15 cellular contexts compared by ENCODE assay signal in the genomic region with DNA sequence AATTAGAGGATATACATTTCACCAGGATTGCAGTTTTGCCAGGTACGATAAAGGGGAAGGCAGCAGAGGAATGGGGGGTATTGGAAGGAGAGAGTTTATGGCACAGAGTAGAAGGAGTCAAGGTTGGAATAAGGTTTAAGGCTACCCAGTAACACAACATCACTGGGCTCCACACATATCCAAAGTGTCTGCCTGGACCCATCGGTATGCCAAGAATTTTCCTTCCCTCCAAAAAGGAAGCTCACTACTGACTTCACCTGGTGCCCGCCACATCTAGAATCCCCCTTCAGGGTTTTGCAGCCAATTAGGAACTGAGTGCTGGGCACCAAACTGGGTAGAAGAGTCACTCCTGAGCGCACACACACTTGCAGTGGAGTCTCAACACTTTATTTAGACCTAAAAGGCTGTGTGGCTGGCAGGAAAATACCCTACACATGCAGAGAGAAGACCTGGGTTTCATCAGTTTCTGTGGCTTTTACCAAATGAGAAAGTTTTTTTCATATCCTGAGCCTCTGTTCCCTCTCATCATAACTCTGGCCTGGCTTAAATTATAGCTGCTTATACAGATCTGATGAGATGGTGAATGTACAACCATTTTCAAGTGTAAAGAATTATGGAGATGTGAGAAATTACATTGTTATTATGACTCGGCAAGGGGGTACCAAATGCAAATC.
DNase-seq lines count a peak whose midpoint lies in the region; ATAC-seq and TF ChIP-seq lines count a peak whose summit lies in the region.
"Had no signal": no experiment of that assay in that cellular context is flagged by ENCODE, and none has a peak within 500 bp of the region (broad histone marks: within the 10 kb centered on the region; RNA-seq: fewer than 3 reads in every experiment).

No MANE protein-coding gene starts in this region.

- H3K9me3 ChIP-seq in Loucy (ENCODE audit: insufficient read depth, low read depth, low read length) (no peaks in the 10 kb centered on the region), adrenal gland (replicated peaks in 1 of 3) (no peaks in the 10 kb centered on the region)
- H3K9me3 ChIP-seq: colonic mucosa, MG63 had no signal

- H3K27ac ChIP-seq in adrenal gland = no peak overlapping the region
- H3K27ac ChIP-seq: colonic mucosa, hepatocyte had no signal

- H3K4me3 Mint-ChIP-seq in activated CD4-positive, alpha-beta T cell treated with anti-CD3 and anti-CD28 coated beads, Interleukin-2, amount 10 ng/mL, durations not matched to agents 7 days and 5 days = no peak overlapping the region
- no peak overlapping the region for H3K4me3 Mint-ChIP-seq in activated naive CD8-positive, alpha-beta T cell treated with anti-CD3 and anti-CD28 coated beads for 36 hours
- H3K4me3 Mint-ChIP-seq in stimulated activated effector memory CD8-positive, alpha-beta T cell treated with anti-CD3 and anti-CD28 coated beads, Interleukin-12 subunit alpha, Interleukin-12 subunit beta, amount 100 ng/mL, for 72 hours = no peak overlapping the region
- H3K4me3 Mint-ChIP-seq: activated naive CD8-positive, alpha-beta T cell; neural crest cell had no signal

- peaks cover 73% of the 10 kb centered on the region for H3K4me1 ChIP-seq in Loucy (ENCODE audit: insufficient read depth, low read length, poor library complexity, severe bottlenecking)
- H3K4me1 ChIP-seq in adrenal gland (replicated peaks in 1 of 2) = peaks cover 13 to 21% of the 10 kb centered on the region in 2 donors
- H3K4me1 ChIP-seq: colonic mucosa had no signal

- TF ChIP-seq CTCF in Loucy (conservative IDR thresholded peaks at IDR 0.05; ENCODE audit: low read length) = no peak
- TF ChIP-seq CTCF in adrenal gland (IDR thresholded peaks at IDR 0.05) = no peak

- peak overlapping the region; percentile 51 for H3K9ac ChIP-seq in Loucy (ENCODE audit: low read depth, low read length, poor library complexity, severe bottlenecking)

- H3F3A ChIP-seq in Loucy (ENCODE audit: low read depth) = peaks cover 14% of the 10 kb centered on the region

- peaks cover 23% of the 10 kb centered on the region for H3K4me1 Mint-ChIP-seq in activated CD4-positive, alpha-beta T cell treated with anti-CD3 and anti-CD28 coated beads, Interleukin-2, amount 10 ng/mL, durations not matched to agents 7 days and 5 days
- H3K4me1 Mint-ChIP-seq in activated naive CD8-positive, alpha-beta T cell treated with anti-CD3 and anti-CD28 coated beads for 36 hours = peaks cover 20% of the 10 kb centered on the region
- peaks cover 8% of the 10 kb centered on the region for H3K4me1 Mint-ChIP-seq in stimulated activated effector memory CD8-positive, alpha-beta T cell treated with anti-CD3 and anti-CD28 coated beads, Interleukin-12 subunit alpha, Interleukin-12 subunit beta, amount 100 ng/mL, for 72 hours
- H3K4me1 Mint-ChIP-seq: neural crest cell had no signal

- DNase-seq in activated CD4-positive, alpha-beta T cell treated with anti-CD3 and anti-CD28 coated beads, Interleukin-2, amount 10 ng/mL, durations not matched to agents 7 days and 5 days = peak; percentile 39
- DNase-seq in activated CD4-positive, alpha-beta T cell treated with anti-CD3 and anti-CD28 coated beads, Interleukin-2, amount 50 U/mL, for 4 hours = no peak
- DNase-seq in activated naive CD8-positive, alpha-beta T cell treated with anti-CD3 and anti-CD28 coated beads for 36 hours = peak; percentile 14
- no peak for DNase-seq in stimulated activated effector memory CD8-positive, alpha-beta T cell treated with anti-CD3 and anti-CD28 coated beads, Interleukin-12 subunit alpha, Interleukin-12 subunit beta, amount 100 ng/mL, for 72 hours (ENCODE audit: low spot score in 2 of 2)
- no peak for DNase-seq in adrenal gland
- no peak for DNase-seq in left colon
- DNase-seq: activated CD4-positive, alpha-beta T cell treated with anti-CD3 and anti-CD28 coated beads, Interleukin-2, amount 50 U/mL, for 48 hours; colonic mucosa; MG63 had no signal

- peak overlapping the region; percentile 2 for H3K4me3 ChIP-seq in Loucy (ENCODE audit: low read length, poor library complexity, severe bottlenecking)
- no peak overlapping the region for H3K4me3 ChIP-seq in adrenal gland
- H3K4me3 ChIP-seq: colonic mucosa, hepatocyte, MG63 had no signal

- peak; percentile 76 for ATAC-seq in stimulated activated effector memory CD8-positive, alpha-beta T cell treated with anti-CD3 and anti-CD28 coated beads, Interleukin-12 subunit alpha, Interleukin-12 subunit beta, amount 100 ng/mL, for 72 hours
- ATAC-seq in HG02884 (IDR thresholded peaks at IDR 0.05; ENCODE audit: unreplicated experiment) (no peak), left colon (no peak)
- ATAC-seq: HCT116 had no signal

- H3K9me3 Mint-ChIP-seq in activated CD4-positive, alpha-beta T cell treated with anti-CD3 and anti-CD28 coated beads, Interleukin-2, amount 10 ng/mL, durations not matched to agents 7 days and 5 days = no peaks in the 10 kb centered on the region
- H3K9me3 Mint-ChIP-seq in activated naive CD8-positive, alpha-beta T cell treated with anti-CD3 and anti-CD28 coated beads for 36 hours = no peaks in the 10 kb centered on the region
- no peaks in the 10 kb centered on the region for H3K9me3 Mint-ChIP-seq in stimulated activated effector memory CD8-positive, alpha-beta T cell treated with anti-CD3 and anti-CD28 coated beads, Interleukin-12 subunit alpha, Interleukin-12 subunit beta, amount 100 ng/mL, for 72 hours
- H3K9me3 Mint-ChIP-seq: neural crest cell had no signal

- H3K36me3 Mint-ChIP-seq in activated CD4-positive, alpha-beta T cell treated with anti-CD3 and anti-CD28 coated beads, Interleukin-2, amount 10 ng/mL, durations not matched to agents 7 days and 5 days (ENCODE audit: low read depth) = no peaks in the 10 kb centered on the region
- peaks cover 3% of the 10 kb centered on the region for H3K36me3 Mint-ChIP-seq in activated naive CD8-positive, alpha-beta T cell treated with anti-CD3 and anti-CD28 coated beads for 36 hours
- no peaks in the 10 kb centered on the region for H3K36me3 Mint-ChIP-seq in stimulated activated effector memory CD8-positive, alpha-beta T cell treated with anti-CD3 and anti-CD28 coated beads, Interleukin-12 subunit alpha, Interleukin-12 subunit beta, amount 100 ng/mL, for 72 hours

- H3K9me2 ChIP-seq in Loucy (replicated peaks; ENCODE audit: low read depth, low read length) = no peaks in the 10 kb centered on the region

- H3K27ac Mint-ChIP-seq in activated CD4-positive, alpha-beta T cell treated with anti-CD3 and anti-CD28 coated beads, Interleukin-2, amount 10 ng/mL, durations not matched to agents 7 days and 5 days = peak overlapping the region; percentile 36
- H3K27ac Mint-ChIP-seq in activated naive CD8-positive, alpha-beta T cell treated with anti-CD3 and anti-CD28 coated beads for 36 hours = no peak overlapping the region
- H3K27ac Mint-ChIP-seq in stimulated activated effector memory CD8-positive, alpha-beta T cell treated with anti-CD3 and anti-CD28 coated beads, Interleukin-12 subunit alpha, Interleukin-12 subunit beta, amount 100 ng/mL, for 72 hours = no peak overlapping the region
- H3K27ac Mint-ChIP-seq: activated naive CD8-positive, alpha-beta T cell had no signal

- POLR2A ChIA-PET in activated CD4-positive, alpha-beta T cell treated with anti-CD3 and anti-CD28 coated beads, Interleukin-2, amount 10 ng/mL, durations not matched to agents 7 days and 5 days (lab: Charles Lee) = no interaction called here

- peak overlapping the region; percentile 8; the same call in 1 of the 2 replicates for H2AFZ ChIP-seq in Loucy (ENCODE audit: low read length)
- H2AFZ ChIP-seq: hepatocyte had no signal

- H3K27me3 ChIP-seq in Loucy (ENCODE audit: insufficient read depth, low read length, poor library complexity, severe bottlenecking) (no peaks in the 10 kb centered on the region), adrenal gland (no peaks in the 10 kb centered on the region)
- H3K27me3 ChIP-seq: colonic mucosa, hepatocyte, MG63 had no signal

- CTCF ChIA-PET in activated CD4-positive, alpha-beta T cell treated with anti-CD3 and anti-CD28 coated beads, Interleukin-2, amount 10 ng/mL, durations not matched to agents 7 days and 5 days (lab: Charles Lee) = interaction anchor here (0.9 to 1.5 kb wide), 9 partner anchors 8 to 360 kb away, joined by 3 to 12 read pairs (median 3); no protein-coding TSS in a partner anchor

- no peaks in the 10 kb centered on the region for H3K79me2 ChIP-seq in Loucy (ENCODE audit: insufficient read depth, low read length)
- H3K79me2 ChIP-seq: hepatocyte had no signal

- intact Hi-C loops in adrenal gland (cut with DNase I) = no loop called here
- intact Hi-C loops in left colon (cut with DNase I, micrococcal nuclease) = no loop called here

- H3K4me2 ChIP-seq in Loucy (ENCODE audit: low read depth, low read length, poor library complexity, severe bottlenecking) = peak overlapping the region; percentile 28
- H3K4me2 ChIP-seq: hepatocyte had no signal

- TF ChIP-seq POLR2A in adrenal gland (IDR thresholded peaks at IDR 0.05) = no peak

- peaks cover 7% of the 10 kb centered on the region for H3K27me3 Mint-ChIP-seq in activated CD4-positive, alpha-beta T cell treated with anti-CD3 and anti-CD28 coated beads, Interleukin-2, amount 10 ng/mL, durations not matched to agents 7 days and 5 days
- peaks cover 3% of the 10 kb centered on the region for H3K27me3 Mint-ChIP-seq in activated naive CD8-positive, alpha-beta T cell treated with anti-CD3 and anti-CD28 coated beads for 36 hours
- H3K27me3 Mint-ChIP-seq: activated naive CD8-positive, alpha-beta T cell had no signal

- H4K20me1 ChIP-seq in Loucy (ENCODE audit: insufficient read depth, low read length, poor library complexity, severe bottlenecking) = no peaks in the 10 kb centered on the region

- H3K36me3 ChIP-seq in Loucy (ENCODE audit: insufficient read depth, low read length) (no peaks in the 10 kb centered on the region), adrenal gland (replicated peaks in 1 of 2) (no peaks in the 10 kb centered on the region)
- H3K36me3 ChIP-seq: colonic mucosa, MG63 had no signal

- 91 to 95% (median 94%) methylated on average over 5 of the region's 5 CpGs for WGBS in adrenal gland, 4 donors

Comparison
In these comparisons a context has a peak if more than half of its experiments do, and no peak if none do; other contexts are left out.
1. DNase-seq: peak in activated CD4-positive, alpha-beta T cell treated with anti-CD3 and anti-CD28 coated beads, Interleukin-2, amount 10 ng/mL, durations not matched to agents 7 days and 5 days (single experiment) and activated naive CD8-positive, alpha-beta T cell treated with anti-CD3 and anti-CD28 coated beads for 36 hours (single experiment); none in activated CD4-positive, alpha-beta T cell treated with anti-CD3 and anti-CD28 coated beads, Interleukin-2, amount 50 U/mL, for 4 hours (0 of 2), stimulated activated effector memory CD8-positive, alpha-beta T cell treated with anti-CD3 and anti-CD28 coated beads, Interleukin-12 subunit alpha, Interleukin-12 subunit beta, amount 100 ng/mL, for 72 hours (0 of 2), adrenal gland (0 of 7) and left colon (0 of 2).